ENCODE assay signal across 18 cellular contexts in genomic region chr7:137664846-137665245, GRCh38.
DNase-seq lines count a peak whose midpoint lies in the region; ATAC-seq, FAIRE-seq and TF ChIP-seq lines count a peak whose summit lies in the region.
"Had no signal": no experiment of that assay in that cellular context is flagged by ENCODE, and none has a peak within 500 bp of the region (broad histone marks: within the 10 kb centered on the region; RNA-seq: fewer than 3 reads in every experiment).

No MANE protein-coding gene starts in this region.

- H3K4me1 ChIP-seq in K562 (replicated peaks in 1 of 2; ENCODE audit: control insufficient read depth in 2 of 2, insufficient read depth in 2 of 2, low read length in 2 of 2), result no peaks in the 10 kb centered on the region
- H3K4me1 ChIP-seq in CD8-positive, alpha-beta memory T cell (ENCODE audit: insufficient read depth, low read length), result no peaks in the 10 kb centered on the region

- peaks cover 28 to 37% of the 10 kb centered on the region in 2 experiments; a peak in 4 of 5 replicates for H3K27me3 ChIP-seq in K562 (ENCODE audit: control insufficient read depth in 2 of 2, insufficient read depth in 2 of 2, low read length in 2 of 2)
- H3K27me3 ChIP-seq in CD8-positive, alpha-beta memory T cell (ENCODE audit: insufficient read depth, low read length, poor library complexity, severe bottlenecking), result no peaks in the 10 kb centered on the region

- peak; percentile 3 for DNase-seq in ELR (ENCODE audit: low read depth)
- DNase-seq in NB4 (ENCODE audit: low read depth), result peak; percentile 12
- DNase-seq in K562 (ENCODE audit: extremely low read depth in 1 of 4, low spot score in 3 of 4), result peak in 1 of 4 experiments; percentile 7
- peak; percentile 41 for DNase-seq in kidney tubule cell (ENCODE audit: low spot score)
- DNase-seq in CD8-positive, alpha-beta memory T cell, result no peak
- no peak for DNase-seq in DMS53 (lab: John Stamatoyannopoulos, UW)
- DNase-seq: COR-L47, DMS153, KG1, NCI-H1092, NCI-H146, NCI-H2081 treated with DMSO at 0.1 percent for 48 hours, NCI-H510A treated with DMSO at 0.1 percent for 48 hours, NCI-H82, Right ventricle myocardium superior had no signal

- H3K4me1 Mint-ChIP-seq in CD8-positive, alpha-beta memory T cell, result no peaks in the 10 kb centered on the region

- BruUV-seq in K562 (replicated peaks; lab: Mats Ljungman, UMichigan), result no TSS peak

- no peak overlapping the region for H3K4me2 ChIP-seq in K562 (ENCODE audit: insufficient read depth, low read length)

- FAIRE-seq in K562 (lab: Jason Lieb, UNC), result no peak

- H3K4me3 ChIP-seq in NB4 (ENCODE audit: low read depth, low read length) (no peak overlapping the region), K562 (no peak overlapping the region)
- H3K4me3 ChIP-seq in CD8-positive, alpha-beta memory T cell (ENCODE audit: low read length), result no peak overlapping the region

- peaks cover 6 to 13% of the 10 kb centered on the region in 2 donors for H3K27me3 Mint-ChIP-seq in CD8-positive, alpha-beta memory T cell

- H3K27ac Mint-ChIP-seq in CD8-positive, alpha-beta memory T cell, result no peak overlapping the region

- CTCF ChIA-PET in K562 (lab: Yijun Ruan, JAX; ENCODE audit: low intra/inter-chr PET ratio), result no interaction called here
- CTCF ChIA-PET in CD8-positive, alpha-beta memory T cell (lab: Charles Lee), result interaction anchor here (1.6 kb wide), 1 partner anchor 8 kb away, joined by 3 read pairs; no protein-coding TSS in a partner anchor

- H3K9me3 ChIP-seq in K562 (replicated peaks; ENCODE audit: control insufficient read depth, insufficient read depth, low read depth, low read length), result no peaks in the 10 kb centered on the region
- H3K9me3 ChIP-seq in CD8-positive, alpha-beta memory T cell (ENCODE audit: low read length), result no peaks in the 10 kb centered on the region

- no peaks in the 10 kb centered on the region for H3K79me2 ChIP-seq in K562 (ENCODE audit: control insufficient read depth, insufficient read depth, low read length)

- no peak overlapping the region for H3K27ac ChIP-seq in K562 (ENCODE audit: extremely low read depth, low read depth, low read length)
- no peak overlapping the region for H3K27ac ChIP-seq in CD8-positive, alpha-beta memory T cell (ENCODE audit: low read depth, low read length)
- H3K27ac ChIP-seq: C4-2B had no signal

- H3K36me3 ChIP-seq in K562 (ENCODE audit: control insufficient read depth, insufficient read depth, low read length), result no peaks in the 10 kb centered on the region
- no peaks in the 10 kb centered on the region for H3K36me3 ChIP-seq in CD8-positive, alpha-beta memory T cell (ENCODE audit: insufficient read depth, low read length)

- no peaks in the 10 kb centered on the region for H3K36me3 Mint-ChIP-seq in CD8-positive, alpha-beta memory T cell

- intact Hi-C loops in K562 (cut with micrococcal nuclease), result no loop called here

- no peak overlapping the region for H3K9ac ChIP-seq in K562 (ENCODE audit: insufficient read depth in 1 of 2, low read depth in 2 of 2, low read length in 2 of 2)

- no peaks in the 10 kb centered on the region for H3K9me1 ChIP-seq in K562 (ENCODE audit: control insufficient read depth, insufficient read depth, low read length)

- POLR2A ChIA-PET in K562 (lab: Yijun Ruan, JAX), result no interaction called here
- POLR2A ChIA-PET in CD8-positive, alpha-beta memory T cell (lab: Charles Lee), result no interaction called here

- in situ Hi-C loops in K562 (cut with MboI), result no loop called here

- no peak for TF ChIP-seq CTCF in NB4 (IDR thresholded peaks at IDR 0.05; ENCODE audit: low read depth, low read length)
- no peak for TF ChIP-seq CTCF in K562 (IDR thresholded peaks at IDR 0.05 in 2 of 3, conservative IDR thresholded peaks at IDR 0.05 in 1 of 3; ENCODE audit: insufficient read depth in 2 of 3, low read depth in 1 of 3, low read length in 3 of 3)

- H3K4me3 Mint-ChIP-seq in CD8-positive, alpha-beta memory T cell, result no peak overlapping the region

- 3% methylated on average over 4 of the region's 4 CpGs for WGBS in K562 (ENCODE audit: insufficient coverage, low coverage, missing lambda C conversion rate)

- no peaks in the 10 kb centered on the region for H3K9me3 Mint-ChIP-seq in CD8-positive, alpha-beta memory T cell

- TF ChIP-seq POLR2A in NB4 (IDR thresholded peaks at IDR 0.05; ENCODE audit: extremely low read depth, insufficient read length) (no peak), K562 (conservative IDR thresholded peaks at IDR 0.05) (no peak)

- ATAC-seq in K562, result peak; percentile 61
- ATAC-seq in HG02981 (IDR thresholded peaks at IDR 0.05; ENCODE audit: unreplicated experiment), result no peak
- ATAC-seq: HCT116 had no signal

- no peaks in the 10 kb centered on the region for H4K20me1 ChIP-seq in K562 (replicated peaks; ENCODE audit: control insufficient read depth, insufficient read depth, low read length)

- TF ChIP-seq EP300 in K562 (IDR thresholded peaks at IDR 0.05; ENCODE audit: low read length), result no peak

- TF ChIP-seq RAD21 in K562 (CRISPR knock-in tag; conservative IDR thresholded peaks at IDR 0.05 in 1 of 2, IDR thresholded peaks at IDR 0.05 in 1 of 2), result no peak

- no peak overlapping the region for H2AFZ ChIP-seq in K562 (ENCODE audit: low read depth, low read length)

TF ChIP-seq in K562, 482 proteins besides CTCF, POLR2A, EP300 and RAD21 (continues in another document):
- TF ChIP-seq RFX1 (IDR thresholded peaks at IDR 0.05), result no peak
- TF ChIP-seq CCNT2 (IDR thresholded peaks at IDR 0.05; ENCODE audit: borderline replicate concordance, extremely low read depth, insufficient read length, low read depth, low read length), result no peak
- TF ChIP-seq ZKSCAN3 (CRISPR knock-in tag; IDR thresholded peaks at IDR 0.05), result no peak
- TF ChIP-seq NR1H2 (CRISPR knock-in tag; IDR thresholded peaks at IDR 0.05), result no peak
- TF ChIP-seq NKRF (IDR thresholded peaks at IDR 0.05; ENCODE audit: borderline replicate concordance), result no peak
- no peak for TF ChIP-seq ZFP91 (CRISPR knock-in tag; IDR thresholded peaks at IDR 0.05)
- TF ChIP-seq AFF4 (CRISPR knock-in tag; IDR thresholded peaks at IDR 0.05), result no peak
- TF ChIP-seq RBM34 (IDR thresholded peaks at IDR 0.05; ENCODE audit: borderline replicate concordance, insufficient read depth, low read length), result no peak
- no peak for TF ChIP-seq NELFE (IDR thresholded peaks at IDR 0.05; ENCODE audit: insufficient read depth, insufficient read length)

Comparison
In these comparisons a context has a peak if more than half of its experiments do, and no peak if none do; other contexts are left out.
1. DNase-seq: peak in ELR (single experiment), NB4 (single experiment) and kidney tubule cell (single experiment); none in CD8-positive, alpha-beta memory T cell (0 of 5) and DMS53 (single experiment).